In the genomic region with DNA sequence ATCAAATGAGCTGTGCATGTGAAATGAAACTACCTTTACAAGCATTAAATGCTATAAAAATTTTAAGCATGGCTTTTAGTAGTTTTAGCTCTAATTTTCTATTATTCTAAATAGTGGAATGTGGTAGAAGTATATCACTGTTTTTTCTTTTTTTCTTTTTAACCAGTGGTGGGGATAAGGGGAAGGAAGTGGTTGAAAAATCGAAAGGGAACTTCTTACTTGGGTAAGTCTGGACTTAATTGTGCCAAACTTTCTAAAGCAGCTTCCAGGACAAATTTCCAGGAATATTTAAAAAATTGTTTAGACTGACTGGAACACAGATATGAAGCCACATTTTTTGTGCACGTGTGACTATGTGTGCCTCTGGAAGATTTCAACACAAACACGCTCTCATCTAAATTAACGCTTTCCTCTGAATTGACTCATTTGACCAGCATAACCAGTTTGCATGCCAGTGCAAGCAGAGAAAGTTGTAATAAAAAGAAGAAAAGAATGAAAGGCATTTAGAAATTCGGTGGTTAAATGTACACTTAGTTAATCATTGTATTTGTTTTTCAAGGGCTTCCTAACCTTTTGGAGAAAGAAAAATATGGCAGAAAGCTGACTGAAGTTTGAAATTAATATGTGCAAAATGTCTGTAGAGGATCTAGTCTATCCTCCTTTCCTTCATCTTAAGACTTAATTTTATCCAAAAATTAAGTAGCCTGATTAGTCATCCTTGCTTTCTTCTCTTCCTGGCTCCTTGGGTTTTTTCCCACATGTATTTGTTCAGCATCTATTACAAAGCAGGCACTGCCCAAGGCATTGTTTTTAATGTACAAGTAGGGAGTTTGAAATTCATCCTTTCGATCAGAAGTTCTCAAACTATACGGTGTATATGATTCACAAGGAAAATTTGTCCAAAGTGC, we compare ENCODE assay signal across 9 cellular contexts. TPM values are rescaled to one million over a fixed set of nuclear protein-coding genes. Genes with fewer than 3 reads are reported as not detected.
DNase-seq lines count a peak whose midpoint lies in the region; ATAC-seq, FAIRE-seq and TF ChIP-seq lines count a peak whose summit lies in the region.
"Had no signal": no experiment of that assay in that cellular context is flagged by ENCODE, and none has a peak within 500 bp of the region (broad histone marks: within the 10 kb centered on the region; RNA-seq: fewer than 3 reads in every experiment).

No MANE protein-coding gene starts in this region.

- peaks cover 37% of the 10 kb centered on the region for H3F3A ChIP-seq in GM23248 (ENCODE audit: insufficient read depth)

- H3K4me2 ChIP-seq in GM23248 (ENCODE audit: unreplicated experiment) = peak overlapping the region; percentile 72

- H3K4me3 ChIP-seq in GM23248 = peak overlapping the region; percentile 35
- H3K4me3 ChIP-seq in fibroblast of mammary gland (ENCODE audit: control insufficient read depth, low read depth, low read length) = no peak overlapping the region
- peak overlapping the region in 1 of 2 donors; percentile 35 for H3K4me3 ChIP-seq in kidney (ENCODE audit: low read length in 2 of 2)

- 8 to 13% methylated on average over 7 of the region's 7 CpGs for WGBS in GM23248 (ENCODE audit: low coverage in 1 of 2, low lambda C conversion rate in 2 of 2, missing lambda C conversion rate in 2 of 2), 2 experiments

- H3K27ac ChIP-seq in GM23248 (peak overlapping the region; percentile 85), kidney (ENCODE audit: low read depth in 2 of 2, low read length in 2 of 2) (peak overlapping the region in 1 of 2 donors; percentile 25)

- no peak for TF ChIP-seq CTCF in fibroblast of mammary gland (conservative IDR thresholded peaks at IDR 0.05; ENCODE audit: control insufficient read depth, insufficient read depth, low read depth, low read length)
- TF ChIP-seq CTCF in kidney (IDR thresholded peaks at IDR 0.05; ENCODE audit: borderline replicate concordance, extremely low read depth, insufficient read depth) = no peak

- ATAC-seq in GM18498 (IDR thresholded peaks at IDR 0.05; ENCODE audit: unreplicated experiment) = no peak

- peaks cover 10% of the 10 kb centered on the region for H3K4me1 Mint-ChIP-seq in activated naive CD8-positive, alpha-beta T cell treated with anti-CD3 and anti-CD28 coated beads for 36 hours

- H3K9ac ChIP-seq in GM23248 (peak overlapping the region; percentile 63), kidney (ENCODE audit: low read length in 2 of 2) (no peak overlapping the region)

- peaks cover 7% of the 10 kb centered on the region for H3K27me3 Mint-ChIP-seq in activated naive CD8-positive, alpha-beta T cell treated with anti-CD3 and anti-CD28 coated beads for 36 hours

- no peaks in the 10 kb centered on the region for H4K20me1 ChIP-seq in GM23248 (ENCODE audit: insufficient read depth)

- H3K79me2 ChIP-seq in GM23248 (ENCODE audit: insufficient read depth) = no peaks in the 10 kb centered on the region

- FAIRE-seq in kidney (lab: Jason Lieb, UNC) = no peak

- intact Hi-C loops in kidney (cut with DNase I) = no loop called here

- H3K4me1 ChIP-seq in GM23248 (ENCODE audit: insufficient read depth) (peaks cover 47% of the 10 kb centered on the region), kidney (ENCODE audit: control insufficient read depth in 1 of 2, insufficient read depth in 1 of 2, low read depth in 1 of 2, low read length in 2 of 2) (no peaks in the 10 kb centered on the region)

- H2AFZ ChIP-seq in GM23248 = no peak overlapping the region

- H3K9me2 ChIP-seq in GM23248 (ENCODE audit: insufficient read depth) = no peaks in the 10 kb centered on the region

- in situ Hi-C loops in GM23248 (cut with MboI) = loop anchor here (25.0 kb wide), 1 partner anchor 482 kb away; the partner anchor contains the start of gene TMPRSS11D

- no peaks in the 10 kb centered on the region for H3K9me3 ChIP-seq in GM23248 (ENCODE audit: low read depth)
- H3K9me3 ChIP-seq in kidney (ENCODE audit: control insufficient read depth in 1 of 2, low read length in 2 of 2) = no peaks in the 10 kb centered on the region

- H3K9me3 Mint-ChIP-seq in activated naive CD8-positive, alpha-beta T cell treated with anti-CD3 and anti-CD28 coated beads for 36 hours = no peaks in the 10 kb centered on the region
- H3K9me3 Mint-ChIP-seq: activated naive CD4-positive, alpha-beta T cell treated with anti-CD3 and anti-CD28 coated beads, Interleukin-2, amount 10 ng/mL, durations not matched to agents 7 days and 5 days had no signal

- H3K36me3 Mint-ChIP-seq in activated naive CD8-positive, alpha-beta T cell treated with anti-CD3 and anti-CD28 coated beads for 36 hours = peaks cover 1% of the 10 kb centered on the region
- H3K36me3 Mint-ChIP-seq: activated naive CD4-positive, alpha-beta T cell treated with anti-CD3 and anti-CD28 coated beads, Interleukin-2, amount 10 ng/mL, durations not matched to agents 7 days and 5 days had no signal

- no peak overlapping the region for H3K4me3 Mint-ChIP-seq in activated naive CD8-positive, alpha-beta T cell treated with anti-CD3 and anti-CD28 coated beads for 36 hours
- H3K4me3 Mint-ChIP-seq: activated naive CD4-positive, alpha-beta T cell treated with anti-CD3 and anti-CD28 coated beads, Interleukin-2, amount 10 ng/mL, durations not matched to agents 7 days and 5 days had no signal

- DNase-seq in GM23248 = peak; percentile 91
- peak; percentile 10 for DNase-seq in RPMI7951 (ENCODE audit: low read depth)
- peak; percentile 33 for DNase-seq in fibroblast of mammary gland (ENCODE audit: low read depth)
- DNase-seq in stromal cell of bone marrow (ENCODE audit: low read depth) = peak; percentile 65
- DNase-seq in activated naive CD8-positive, alpha-beta T cell treated with anti-CD3 and anti-CD28 coated beads for 36 hours = no peak
- no peak for DNase-seq in kidney
- DNase-seq: activated naive CD4-positive, alpha-beta T cell treated with anti-CD3 and anti-CD28 coated beads, Interleukin-2, amount 10 ng/mL, durations not matched to agents 7 days and 5 days; effector memory CD4-positive, alpha-beta T cell had no signal

- no peaks in the 10 kb centered on the region for H3K27me3 ChIP-seq in GM23248 (replicated peaks; ENCODE audit: insufficient read depth)

- H3K27ac Mint-ChIP-seq in activated naive CD8-positive, alpha-beta T cell treated with anti-CD3 and anti-CD28 coated beads for 36 hours = no peak overlapping the region
- H3K27ac Mint-ChIP-seq: activated naive CD4-positive, alpha-beta T cell treated with anti-CD3 and anti-CD28 coated beads, Interleukin-2, amount 10 ng/mL, durations not matched to agents 7 days and 5 days had no signal

- H3K36me3 ChIP-seq in GM23248 (ENCODE audit: low read depth) (no peaks in the 10 kb centered on the region), kidney (ENCODE audit: control insufficient read depth in 1 of 2, insufficient read depth in 2 of 2, low read length in 2 of 2) (no peaks in the 10 kb centered on the region)

RNA-seq across cellular contexts. Expression of gene YTHDC1, which starts 18.9 kb away (rescaled TPM):
- 38.0 and 41.4 TPM in 2 replicates for total RNA-seq in GM23248 (2014; rRNA removed; shearing (Covaris generic))
- polyA plus RNA-seq in GM23248 (2016; fragmentation: Nextera tagmentation; extraction: Ambion mirVana) (27.6 and 29.8 TPM in 2 replicates), kidney (ENCODE audit: insufficient read depth, low read depth, low replicate concordance) (32.6 TPM)
- total RNA-seq in RPMI7951 (2014; rRNA removed; shearing (Covaris generic)) = 23.2 and 25.4 TPM in 2 replicates
- 10 to 100 TPM; 81.1 to 84.7 TPM for total RNA-seq in activated naive CD8-positive, alpha-beta T cell treated with anti-CD3 and anti-CD28 coated beads for 36 hours
- total RNA-seq in kidney = 99.7 TPM

Comparison
In these comparisons a context has a peak if more than half of its experiments do, and no peak if none do; other contexts are left out.
1. DNase-seq: peak in GM23248 (single experiment), RPMI7951 (single experiment), fibroblast of mammary gland (single experiment) and stromal cell of bone marrow (single experiment); none in activated naive CD8-positive, alpha-beta T cell treated with anti-CD3 and anti-CD28 coated beads for 36 hours (single experiment) and kidney (single experiment).